In the genomic region with DNA sequence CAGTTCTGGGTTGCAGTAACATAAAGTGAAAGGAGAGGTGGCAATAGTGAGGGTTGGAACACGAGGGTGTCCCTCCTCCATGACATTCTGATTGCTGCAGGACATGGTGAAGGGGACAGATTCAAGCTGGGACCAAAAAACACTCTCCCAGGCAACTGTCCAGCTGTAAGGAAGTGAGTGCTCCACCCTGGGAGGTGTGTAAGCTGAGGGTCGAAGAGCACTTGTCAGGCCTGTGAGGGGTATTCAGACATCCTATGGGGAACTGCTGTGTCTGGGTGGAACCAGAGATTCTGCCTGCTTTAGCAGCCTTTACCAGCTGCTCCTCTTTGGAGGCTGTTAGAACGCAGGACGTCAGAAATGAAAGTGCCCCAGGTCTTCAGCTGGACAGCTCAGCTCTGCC, we compare ENCODE assay signal across 15 cellular contexts.
DNase-seq lines count a peak whose midpoint lies in the region; ATAC-seq, FAIRE-seq and TF ChIP-seq lines count a peak whose summit lies in the region.
"Had no signal": no experiment of that assay in that cellular context is flagged by ENCODE, and none has a peak within 500 bp of the region (broad histone marks: within the 10 kb centered on the region; RNA-seq: fewer than 3 reads in every experiment).

No MANE protein-coding gene starts in this region.

- no peak for TF ChIP-seq CTCF in HepG2 (CRISPR knock-in tag; IDR thresholded peaks at IDR 0.05)
- no peak for TF ChIP-seq CTCF in gastrocnemius medialis (IDR thresholded peaks at IDR 0.05 in 4 of 5, conservative IDR thresholded peaks at IDR 0.05 in 1 of 5)
- TF ChIP-seq CTCF in mammary epithelial cell (conservative IDR thresholded peaks at IDR 0.05 in 1 of 2, IDR thresholded peaks at IDR 0.05 in 1 of 2; ENCODE audit: extremely low read depth in 1 of 2, insufficient read depth in 1 of 2, low read depth in 1 of 2, low read length in 2 of 2) = no peak

- POLR2A ChIA-PET in HepG2 (lab: Yijun Ruan, JAX) = interaction anchor here (1.3 kb wide), 2 partner anchors 128 to 134 kb away, joined by 4 to 11 read pairs; no protein-coding TSS in a partner anchor

- H3K4me2 ChIP-seq in HepG2 (ENCODE audit: low read depth, low read length) (peak overlapping the region; percentile 53), mammary epithelial cell (ENCODE audit: insufficient read depth, low read depth, low read length) (no peak overlapping the region)
- H3K4me2 ChIP-seq: BLaER1 treated with 17β-estradiol and CSF1 and Interleukin-3, amounts not matched to agents 10 nM and 100 nM had no signal

- H4K20me1 ChIP-seq in HepG2 (ENCODE audit: insufficient read depth, low read length) (no peaks in the 10 kb centered on the region), mammary epithelial cell (ENCODE audit: insufficient read depth, low read length) (no peaks in the 10 kb centered on the region)
- H4K20me1 ChIP-seq: BLaER1 treated with 17β-estradiol and CSF1 and Interleukin-3, amounts not matched to agents 10 nM and 100 nM had no signal

- peak overlapping the region; percentile 19; the same call in 1 of the 2 replicates for H3K9ac ChIP-seq in HepG2 (ENCODE audit: insufficient read depth, low read depth, low read length)
- no peak overlapping the region for H3K9ac ChIP-seq in mammary epithelial cell (ENCODE audit: insufficient read depth, low read length)
- H3K9ac ChIP-seq: BLaER1 treated with 17β-estradiol and CSF1 and Interleukin-3, amounts not matched to agents 10 nM and 100 nM; GM23248 had no signal

- H3K27ac ChIP-seq in right cardiac atrium (ENCODE audit: low read length) (peak overlapping the region; percentile 15), HepG2 (ENCODE audit: extremely low read length, insufficient read depth, low read length) (no peak overlapping the region), gastrocnemius medialis (peak overlapping the region in 3 of 4 donors; percentile 38 to 57 (median 53)), mammary epithelial cell (ENCODE audit: insufficient read depth, low read depth, low read length) (no peak overlapping the region)
- H3K27ac ChIP-seq: BLaER1 treated with 17β-estradiol and CSF1 and Interleukin-3, amounts not matched to agents 10 nM and 100 nM; GM23248 had no signal

- CTCF ChIA-PET in HepG2 (lab: Yijun Ruan, JAX; ENCODE audit: low intra/inter-chr PET ratio, low total read pairs) = interaction anchor here (1.9 kb wide), 1 partner anchor 146 kb away, joined by 20 read pairs; no protein-coding TSS in a partner anchor
- CTCF ChIA-PET in mammary epithelial cell (lab: Charles Lee; ENCODE audit: low non-redundant PET) = no interaction called here

- peaks cover 19% of the 10 kb centered on the region for H3K4me1 ChIP-seq in right cardiac atrium (ENCODE audit: control insufficient read depth, insufficient read depth, low read length)
- peaks cover 63% of the 10 kb centered on the region for H3K4me1 ChIP-seq in HepG2 (ENCODE audit: insufficient read depth, low read length)
- H3K4me1 ChIP-seq in gastrocnemius medialis = peaks cover 24 to 54% of the 10 kb centered on the region in 2 donors
- H3K4me1 ChIP-seq in mammary epithelial cell (ENCODE audit: insufficient read depth, low read length) = no peaks in the 10 kb centered on the region
- H3K4me1 ChIP-seq: BLaER1 treated with 17β-estradiol and CSF1 and Interleukin-3, amounts not matched to agents 10 nM and 100 nM had no signal

- H2AFZ ChIP-seq in HepG2 (ENCODE audit: low read length) (no peak overlapping the region), mammary epithelial cell (ENCODE audit: low read depth, low read length) (no peak overlapping the region)
- H2AFZ ChIP-seq: GM23248 had no signal

- BruUV-seq in HepG2 (replicated peaks; lab: Mats Ljungman, UMichigan) (no TSS peak), mammary epithelial cell (replicated peaks; lab: Mats Ljungman, UMichigan) (no TSS peak)

- no peak for TF ChIP-seq POLR2A in HepG2 (IDR thresholded peaks at IDR 0.05; ENCODE audit: insufficient read depth in 1 of 2, low read depth in 2 of 2, low read length in 2 of 2)
- TF ChIP-seq POLR2A in gastrocnemius medialis (IDR thresholded peaks at IDR 0.05) = no peak

- DNase-seq in right cardiac atrium (peak in 1 of 3 donors; percentile 17), left ventricle myocardium superior (no peak), HepG2 (ENCODE audit: low spot score) (no peak), gastrocnemius medialis (no peak), mammary epithelial cell (no peak), NCI-H1105 (lab: John Stamatoyannopoulos, UW) (no peak)
- DNase-seq: CD4-positive, CD25-positive, alpha-beta regulatory T cell; DMS79 had no signal

- no peak for FAIRE-seq in HepG2 (lab: Jason Lieb, UNC)
- FAIRE-seq: GM12878, GM18507, H54, HTR-8/SVneo had no signal

- TF ChIP-seq EP300 in HepG2 (IDR thresholded peaks at IDR 0.05; ENCODE audit: low read depth in 2 of 2, low read length in 2 of 2) (no peak), HepG2 (CRISPR knock-in tag; IDR thresholded peaks at IDR 0.05; ENCODE audit: borderline replicate concordance) (no peak)

- no peaks in the 10 kb centered on the region for H3K36me3 ChIP-seq in HepG2 (replicated peaks in 1 of 2; ENCODE audit: control insufficient read depth in 1 of 2, insufficient read depth in 2 of 2, low read length in 2 of 2)
- no peaks in the 10 kb centered on the region for H3K36me3 ChIP-seq in gastrocnemius medialis
- H3K36me3 ChIP-seq in mammary epithelial cell (ENCODE audit: insufficient read depth, low read length) = no peaks in the 10 kb centered on the region
- H3K36me3 ChIP-seq: BLaER1 treated with 17β-estradiol and CSF1 and Interleukin-3, amounts not matched to agents 10 nM and 100 nM had no signal

- dilution Hi-C loops in mammary epithelial cell (cut with HindIII; ENCODE audit: low sequenced_read_pairs) = no loop called here

- H3K4me3 ChIP-seq in right cardiac atrium (ENCODE audit: low read length) (no peak overlapping the region), HepG2 (replicated peaks in 1 of 3; ENCODE audit: insufficient read depth in 1 of 3, low read depth in 2 of 3, low read length in 3 of 3) (peak overlapping the region in 1 of 3 experiments; percentile 30; a peak in 2 of 6 replicates), gastrocnemius medialis (no peak overlapping the region), mammary epithelial cell (replicated peaks in 1 of 3; ENCODE audit: insufficient read depth in 1 of 3, low read depth in 2 of 3, low read length in 3 of 3) (no peak overlapping the region)
- H3K4me3 ChIP-seq: BLaER1 treated with 17β-estradiol and CSF1 and Interleukin-3, amounts not matched to agents 10 nM and 100 nM; GM12878; GM23248 had no signal

- no peaks in the 10 kb centered on the region for H3K79me2 ChIP-seq in HepG2 (ENCODE audit: insufficient read depth, low read length)
- H3K79me2 ChIP-seq in mammary epithelial cell (ENCODE audit: insufficient read depth, low read length) = no peaks in the 10 kb centered on the region

- ATAC-seq in right cardiac atrium (no peak), left ventricle myocardium superior (no peak), HepG2 (no peak; the same call in 2 of the 3 replicates), gastrocnemius medialis (peak in 1 of 2 donors; percentile 3), GM21526 (IDR thresholded peaks at IDR 0.05; ENCODE audit: low FRiP score, unreplicated experiment) (no peak)
- ATAC-seq: GM12878 had no signal

- 55% methylated on average over 4 of the region's 4 CpGs for WGBS in right cardiac atrium
- whole genome bisulfite sequencing in HepG2 (ENCODE audit: low lambda C conversion rate) = 67% methylated on average over 3 of the region's 4 CpGs
- WGBS in mammary epithelial cell (ENCODE audit: low coverage, missing lambda C conversion rate) = 65% methylated on average over 4 of the region's 4 CpGs

- intact Hi-C loops in right cardiac atrium (cut with DNase I) (loop anchor here in 1 of 4 donors (10.0 kb wide), 1 partner anchor 210 kb away; a partner anchor contains a TSS), left ventricle myocardium superior (cut with micrococcal nuclease) (no loop called here), HepG2 (cut with micrococcal nuclease; ENCODE audit: unreplicated experiment) (loop anchor here (1.0 to 10.0 kb wide), 2 partner anchors 90 to 146 kb away; no protein-coding TSS in a partner anchor), gastrocnemius medialis (cut with DNase I; ENCODE audit: low total_unique reads) (loop anchor here (1.0 to 5.0 kb wide), 2 partner anchors 147 to 276 kb away; no protein-coding TSS in a partner anchor), mammary epithelial cell (cut with micrococcal nuclease) (loop anchor here (1.0 kb wide), 4 partner anchors 47 to 276 kb away; no protein-coding TSS in a partner anchor)

- H3K9me3 ChIP-seq in right cardiac atrium (ENCODE audit: control insufficient read depth, low read length) = no peaks in the 10 kb centered on the region
- H3K9me3 ChIP-seq in HepG2 (ENCODE audit: low read length) = no peaks in the 10 kb centered on the region
- no peaks in the 10 kb centered on the region for H3K9me3 ChIP-seq in gastrocnemius medialis
- H3K9me3 ChIP-seq in mammary epithelial cell (replicated peaks; ENCODE audit: insufficient read depth, low read length) = no peaks in the 10 kb centered on the region
- H3K9me3 ChIP-seq: BLaER1 treated with 17β-estradiol and CSF1 and Interleukin-3, amounts not matched to agents 10 nM and 100 nM had no signal

- in situ Hi-C loops in HepG2 (cut with HindIII; ENCODE audit: extremely low pct_ligation_motif_present, low pct_unique_long_range_greater_than_20kb) = no loop called here
- in situ Hi-C loops in gastrocnemius medialis (cut with MboI; ENCODE audit: low sequenced_read_pairs in 4 of 4) = loop anchor here in 1 of 4 donors (25.0 kb wide), 1 partner anchor 202 kb away; a partner anchor contains a TSS
- in situ Hi-C loops in mammary epithelial cell (cut with MboI; ENCODE audit: low sequenced_read_pairs in 2 of 2) = no loop called here

- no peak for TF ChIP-seq RAD21 in HepG2 (CRISPR knock-in tag; IDR thresholded peaks at IDR 0.05)

- H3K27me3 ChIP-seq in right cardiac atrium (ENCODE audit: control insufficient read depth, insufficient read depth) = no peaks in the 10 kb centered on the region
- H3K27me3 ChIP-seq in HepG2 (ENCODE audit: control insufficient read depth in 1 of 2, insufficient read depth in 2 of 2, low read length in 2 of 2) = peaks cover 0 to 1% of the 10 kb centered on the region in 2 experiments; a peak in 1 of 5 replicates
- H3K27me3 ChIP-seq in gastrocnemius medialis = no peaks in the 10 kb centered on the region
- H3K27me3 ChIP-seq in mammary epithelial cell (ENCODE audit: insufficient read depth, low read length) = no peaks in the 10 kb centered on the region
- H3K27me3 ChIP-seq: BLaER1 treated with 17β-estradiol and CSF1 and Interleukin-3, amounts not matched to agents 10 nM and 100 nM had no signal

Comparison
In these comparisons a context has a peak if more than half of its experiments do, and no peak if none do; other contexts are left out.
1. H3K27ac ChIP-seq: peak in right cardiac atrium (single experiment) and gastrocnemius medialis (3 of 4); none in HepG2 (single experiment) and mammary epithelial cell (single experiment).